Comparison of ENCODE assay signal across 1 cellular context in genomic region chrX:129953334-129953648, GRCh38.
TF ChIP-seq lines count a peak whose summit lies in the region.

No MANE protein-coding gene starts in this region.

TF ChIP-seq in WTC11, 78 proteins besides CTCF, POLR2A, EP300 and RAD21 (continued from another document):
- TF ChIP-seq, protein P1, sequence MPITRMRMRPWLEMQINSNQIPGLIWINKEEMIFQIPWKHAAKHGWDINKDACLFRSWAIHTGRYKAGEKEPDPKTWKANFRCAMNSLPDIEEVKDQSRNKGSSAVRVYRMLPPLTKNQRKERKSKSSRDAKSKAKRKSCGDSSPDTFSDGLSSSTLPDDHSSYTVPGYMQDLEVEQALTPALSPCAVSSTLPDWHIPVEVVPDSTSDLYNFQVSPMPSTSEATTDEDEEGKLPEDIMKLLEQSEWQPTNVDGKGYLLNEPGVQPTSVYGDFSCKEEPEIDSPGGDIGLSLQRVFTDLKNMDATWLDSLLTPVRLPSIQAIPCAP (CRISPR knock-in tag; IDR thresholded peaks at IDR 0.05), result no peak
- TF ChIP-seq ZBTB21 (CRISPR knock-in tag; IDR thresholded peaks at IDR 0.05; ENCODE audit: borderline replicate concordance) (no peak), E2F4 (CRISPR knock-in tag; IDR thresholded peaks at IDR 0.05; ENCODE audit: borderline replicate concordance, low read depth) (no peak)
- TF ChIP-seq, protein P2, sequence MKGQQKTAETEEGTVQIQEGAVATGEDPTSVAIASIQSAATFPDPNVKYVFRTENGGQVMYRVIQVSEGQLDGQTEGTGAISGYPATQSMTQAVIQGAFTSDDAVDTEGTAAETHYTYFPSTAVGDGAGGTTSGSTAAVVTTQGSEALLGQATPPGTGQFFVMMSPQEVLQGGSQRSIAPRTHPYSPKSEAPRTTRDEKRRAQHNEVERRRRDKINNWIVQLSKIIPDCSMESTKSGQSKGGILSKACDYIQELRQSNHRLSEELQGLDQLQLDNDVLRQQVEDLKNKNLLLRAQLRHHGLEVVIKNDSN (CRISPR knock-in tag; IDR thresholded peaks at IDR 0.05), result no peak
- TF ChIP-seq, protein P3, sequence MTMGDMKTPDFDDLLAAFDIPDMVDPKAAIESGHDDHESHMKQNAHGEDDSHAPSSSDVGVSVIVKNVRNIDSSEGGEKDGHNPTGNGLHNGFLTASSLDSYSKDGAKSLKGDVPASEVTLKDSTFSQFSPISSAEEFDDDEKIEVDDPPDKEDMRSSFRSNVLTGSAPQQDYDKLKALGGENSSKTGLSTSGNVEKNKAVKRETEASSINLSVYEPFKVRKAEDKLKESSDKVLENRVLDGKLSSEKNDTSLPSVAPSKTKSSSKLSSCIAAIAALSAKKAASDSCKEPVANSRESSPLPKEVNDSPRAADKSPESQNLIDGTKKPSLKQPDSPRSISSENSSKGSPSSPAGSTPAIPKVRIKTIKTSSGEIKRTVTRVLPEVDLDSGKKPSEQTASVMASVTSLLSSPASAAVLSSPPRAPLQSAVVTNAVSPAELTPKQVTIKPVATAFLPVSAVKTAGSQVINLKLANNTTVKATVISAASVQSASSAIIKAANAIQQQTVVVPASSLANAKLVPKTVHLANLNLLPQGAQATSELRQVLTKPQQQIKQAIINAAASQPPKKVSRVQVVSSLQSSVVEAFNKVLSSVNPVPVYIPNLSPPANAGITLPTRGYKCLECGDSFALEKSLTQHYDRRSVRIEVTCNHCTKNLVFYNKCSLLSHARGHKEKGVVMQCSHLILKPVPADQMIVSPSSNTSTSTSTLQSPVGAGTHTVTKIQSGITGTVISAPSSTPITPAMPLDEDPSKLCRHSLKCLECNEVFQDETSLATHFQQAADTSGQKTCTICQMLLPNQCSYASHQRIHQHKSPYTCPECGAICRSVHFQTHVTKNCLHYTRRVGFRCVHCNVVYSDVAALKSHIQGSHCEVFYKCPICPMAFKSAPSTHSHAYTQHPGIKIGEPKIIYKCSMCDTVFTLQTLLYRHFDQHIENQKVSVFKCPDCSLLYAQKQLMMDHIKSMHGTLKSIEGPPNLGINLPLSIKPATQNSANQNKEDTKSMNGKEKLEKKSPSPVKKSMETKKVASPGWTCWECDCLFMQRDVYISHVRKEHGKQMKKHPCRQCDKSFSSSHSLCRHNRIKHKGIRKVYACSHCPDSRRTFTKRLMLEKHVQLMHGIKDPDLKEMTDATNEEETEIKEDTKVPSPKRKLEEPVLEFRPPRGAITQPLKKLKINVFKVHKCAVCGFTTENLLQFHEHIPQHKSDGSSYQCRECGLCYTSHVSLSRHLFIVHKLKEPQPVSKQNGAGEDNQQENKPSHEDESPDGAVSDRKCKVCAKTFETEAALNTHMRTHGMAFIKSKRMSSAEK (CRISPR knock-in tag; IDR thresholded peaks at IDR 0.05; ENCODE audit: borderline replicate concordance), result no peak
